1 cellular context compared by ENCODE assay signal in the genomic region with DNA sequence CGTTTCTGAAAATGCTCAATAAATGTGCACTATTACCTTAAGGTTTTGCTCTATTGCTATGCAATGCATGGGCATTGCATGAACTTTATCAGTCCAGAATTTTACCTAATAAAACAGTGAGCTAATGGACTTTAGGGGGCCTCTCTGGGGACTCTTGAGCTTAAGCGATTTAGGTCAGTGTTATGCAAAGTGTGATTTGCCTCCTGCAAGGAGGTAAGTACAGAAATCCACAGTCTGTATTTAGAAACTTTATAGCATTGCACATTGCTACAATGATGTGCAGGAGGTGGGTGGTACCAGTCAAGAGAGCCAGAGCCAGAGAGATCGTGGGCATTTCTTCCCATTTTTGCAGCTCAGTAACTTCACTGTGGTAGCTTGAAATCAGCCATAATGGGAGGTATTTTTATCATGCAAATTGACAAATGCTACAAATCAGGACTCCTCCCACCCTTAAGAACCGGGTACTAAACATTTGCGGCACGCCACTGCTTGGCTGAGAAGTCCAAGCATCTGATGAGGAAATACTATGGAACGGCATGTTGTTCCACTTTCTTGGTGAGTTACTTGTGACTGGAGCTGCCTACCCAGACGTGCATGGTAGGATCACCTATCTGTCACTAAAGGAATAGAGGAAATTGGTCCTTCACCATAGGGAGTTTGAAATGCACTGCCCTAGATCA.
TF ChIP-seq lines count a peak whose summit lies in the region.

No MANE protein-coding gene starts in this region.

TF ChIP-seq in WTC11, 78 proteins besides CTCF, POLR2A, EP300 and RAD21 (continued from another document):
- TF ChIP-seq RELA (CRISPR knock-in tag; IDR thresholded peaks at IDR 0.05; ENCODE audit: borderline replicate concordance) (no peak), CREB1 (CRISPR knock-in tag; IDR thresholded peaks at IDR 0.05) (no peak), FOXP1 (CRISPR knock-in tag; IDR thresholded peaks at IDR 0.05; ENCODE audit: borderline replicate concordance) (no peak), RORB (CRISPR knock-in tag; IDR thresholded peaks at IDR 0.05) (no peak), ZNF232 (CRISPR knock-in tag; IDR thresholded peaks at IDR 0.05) (no peak), GABPB1 (CRISPR knock-in tag; IDR thresholded peaks at IDR 0.05) (no peak)
- TF ChIP-seq, protein P1, sequence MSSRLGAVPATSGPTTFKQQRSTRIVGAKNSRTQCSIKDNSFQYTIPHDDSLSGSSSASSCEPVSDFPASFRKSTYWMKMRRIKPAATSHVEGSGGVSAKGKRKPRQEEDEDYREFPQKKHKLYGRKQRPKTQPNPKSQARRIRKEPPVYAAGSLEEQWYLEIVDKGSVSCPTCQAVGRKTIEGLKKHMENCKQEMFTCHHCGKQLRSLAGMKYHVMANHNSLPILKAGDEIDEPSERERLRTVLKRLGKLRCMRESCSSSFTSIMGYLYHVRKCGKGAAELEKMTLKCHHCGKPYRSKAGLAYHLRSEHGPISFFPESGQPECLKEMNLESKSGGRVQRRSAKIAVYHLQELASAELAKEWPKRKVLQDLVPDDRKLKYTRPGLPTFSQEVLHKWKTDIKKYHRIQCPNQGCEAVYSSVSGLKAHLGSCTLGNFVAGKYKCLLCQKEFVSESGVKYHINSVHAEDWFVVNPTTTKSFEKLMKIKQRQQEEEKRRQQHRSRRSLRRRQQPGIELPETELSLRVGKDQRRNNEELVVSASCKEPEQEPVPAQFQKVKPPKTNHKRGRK (CRISPR knock-in tag; IDR thresholded peaks at IDR 0.05; ENCODE audit: borderline replicate concordance), result no peak
- TF ChIP-seq, protein P2, sequence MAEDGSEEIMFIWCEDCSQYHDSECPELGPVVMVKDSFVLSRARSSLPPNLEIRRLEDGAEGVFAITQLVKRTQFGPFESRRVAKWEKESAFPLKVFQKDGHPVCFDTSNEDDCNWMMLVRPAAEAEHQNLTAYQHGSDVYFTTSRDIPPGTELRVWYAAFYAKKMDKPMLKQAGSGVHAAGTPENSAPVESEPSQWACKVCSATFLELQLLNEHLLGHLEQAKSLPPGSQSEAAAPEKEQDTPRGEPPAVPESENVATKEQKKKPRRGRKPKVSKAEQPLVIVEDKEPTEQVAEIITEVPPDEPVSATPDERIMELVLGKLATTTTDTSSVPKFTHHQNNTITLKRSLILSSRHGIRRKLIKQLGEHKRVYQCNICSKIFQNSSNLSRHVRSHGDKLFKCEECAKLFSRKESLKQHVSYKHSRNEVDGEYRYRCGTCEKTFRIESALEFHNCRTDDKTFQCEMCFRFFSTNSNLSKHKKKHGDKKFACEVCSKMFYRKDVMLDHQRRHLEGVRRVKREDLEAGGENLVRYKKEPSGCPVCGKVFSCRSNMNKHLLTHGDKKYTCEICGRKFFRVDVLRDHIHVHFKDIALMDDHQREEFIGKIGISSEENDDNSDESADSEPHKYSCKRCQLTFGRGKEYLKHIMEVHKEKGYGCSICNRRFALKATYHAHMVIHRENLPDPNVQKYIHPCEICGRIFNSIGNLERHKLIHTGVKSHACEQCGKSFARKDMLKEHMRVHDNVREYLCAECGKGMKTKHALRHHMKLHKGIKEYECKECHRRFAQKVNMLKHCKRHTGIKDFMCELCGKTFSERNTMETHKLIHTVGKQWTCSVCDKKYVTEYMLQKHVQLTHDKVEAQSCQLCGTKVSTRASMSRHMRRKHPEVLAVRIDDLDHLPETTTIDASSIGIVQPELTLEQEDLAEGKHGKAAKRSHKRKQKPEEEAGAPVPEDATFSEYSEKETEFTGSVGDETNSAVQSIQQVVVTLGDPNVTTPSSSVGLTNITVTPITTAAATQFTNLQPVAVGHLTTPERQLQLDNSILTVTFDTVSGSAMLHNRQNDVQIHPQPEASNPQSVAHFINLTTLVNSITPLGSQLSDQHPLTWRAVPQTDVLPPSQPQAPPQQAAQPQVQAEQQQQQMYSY (CRISPR knock-in tag; IDR thresholded peaks at IDR 0.05), result no peak
- TF ChIP-seq, protein P3, sequence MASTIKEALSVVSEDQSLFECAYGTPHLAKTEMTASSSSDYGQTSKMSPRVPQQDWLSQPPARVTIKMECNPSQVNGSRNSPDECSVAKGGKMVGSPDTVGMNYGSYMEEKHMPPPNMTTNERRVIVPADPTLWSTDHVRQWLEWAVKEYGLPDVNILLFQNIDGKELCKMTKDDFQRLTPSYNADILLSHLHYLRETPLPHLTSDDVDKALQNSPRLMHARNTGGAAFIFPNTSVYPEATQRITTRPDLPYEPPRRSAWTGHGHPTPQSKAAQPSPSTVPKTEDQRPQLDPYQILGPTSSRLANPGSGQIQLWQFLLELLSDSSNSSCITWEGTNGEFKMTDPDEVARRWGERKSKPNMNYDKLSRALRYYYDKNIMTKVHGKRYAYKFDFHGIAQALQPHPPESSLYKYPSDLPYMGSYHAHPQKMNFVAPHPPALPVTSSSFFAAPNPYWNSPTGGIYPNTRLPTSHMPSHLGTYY (CRISPR knock-in tag; IDR thresholded peaks at IDR 0.05), result no peak
